In genomic region chr4:118769152-118769551, GRCh38 we compare ENCODE assay signal across 25 cellular contexts.
DNase-seq lines count a peak whose midpoint lies in the region; ATAC-seq, FAIRE-seq and TF ChIP-seq lines count a peak whose summit lies in the region.
"Had no signal": no experiment of that assay in that cellular context is flagged by ENCODE, and none has a peak within 500 bp of the region (broad histone marks: within the 10 kb centered on the region; RNA-seq: fewer than 3 reads in every experiment).

No MANE protein-coding gene starts in this region.

- intact Hi-C loops in esophagus squamous epithelium (cut with DNase I): no loop called here
- intact Hi-C loops in tibial artery (cut with DNase I; ENCODE audit: low total_unique reads): no loop called here
- intact Hi-C loops in right lobe of liver (cut with DNase I): no loop called here

- no peak for TF ChIP-seq POLR2A in esophagus squamous epithelium (IDR thresholded peaks at IDR 0.05)
- no peak for TF ChIP-seq POLR2A in right lobe of liver (IDR thresholded peaks at IDR 0.05)

- peaks cover 67% of the 10 kb centered on the region for H3K4me1 Mint-ChIP-seq in osteocyte (ENCODE audit: unreplicated experiment)
- H3K4me1 Mint-ChIP-seq in activated naive CD4-positive, alpha-beta T cell treated with anti-CD3 and anti-CD28 coated beads, Interleukin-2, amount 10 ng/mL, durations not matched to agents 7 days and 5 days: no peaks in the 10 kb centered on the region
- H3K4me1 Mint-ChIP-seq: activated naive CD4-positive, alpha-beta T cell treated with anti-CD3 and anti-CD28 coated beads, Interleukin-2, amount 50 U/mL, for 24 hours; CD4-positive, alpha-beta memory T cell; naive thymus-derived CD8-positive, alpha-beta T cell; T-cell had no signal

- H3K36me3 ChIP-seq in adipocyte (ENCODE audit: control insufficient read depth, insufficient read depth, low read length, severe bottlenecking): peaks cover 50% of the 10 kb centered on the region
- H3K36me3 ChIP-seq in esophagus squamous epithelium: peaks cover 6 to 27% (median 8%) of the 10 kb centered on the region in 3 donors
- H3K36me3 ChIP-seq in tibial artery: peaks cover 10 to 20% (median 15%) of the 10 kb centered on the region in 3 donors
- peaks cover 0 to 42% (median 21%) of the 10 kb centered on the region in 4 donors for H3K36me3 ChIP-seq in right lobe of liver

- H3K4me3 Mint-ChIP-seq in osteocyte (ENCODE audit: unreplicated experiment): no peak overlapping the region
- no peak overlapping the region for H3K4me3 Mint-ChIP-seq in activated naive CD4-positive, alpha-beta T cell treated with anti-CD3 and anti-CD28 coated beads, Interleukin-2, amount 10 ng/mL, durations not matched to agents 7 days and 5 days
- H3K4me3 Mint-ChIP-seq: activated naive CD4-positive, alpha-beta T cell treated with anti-CD3 and anti-CD28 coated beads, Interleukin-2, amount 50 U/mL, for 24 hours; CD4-positive, alpha-beta memory T cell; naive thymus-derived CD8-positive, alpha-beta T cell; T-cell had no signal

- 26 to 30% methylated on average over 5 of the region's 5 CpGs for WGBS in esophagus squamous epithelium, 2 donors
- WGBS in right lobe of liver (ENCODE audit: insufficient coverage, low coverage, low lambda C conversion rate, missing lambda C conversion rate): 52% methylated on average over 5 of the region's 5 CpGs

- no peak for FAIRE-seq in GM19239 (lab: Jason Lieb, UNC)
- FAIRE-seq: endometrium, islet of Langerhans, TTC549 had no signal

- H3K27ac ChIP-seq in esophagus squamous epithelium (peak overlapping the region; percentile 56 to 84 (median 78)), tibial artery (peak overlapping the region; percentile 78 to 81), right lobe of liver (no peak overlapping the region)

- H3K27ac Mint-ChIP-seq in osteocyte (ENCODE audit: unreplicated experiment): peak overlapping the region; percentile 76
- no peak overlapping the region for H3K27ac Mint-ChIP-seq in activated naive CD4-positive, alpha-beta T cell treated with anti-CD3 and anti-CD28 coated beads, Interleukin-2, amount 10 ng/mL, durations not matched to agents 7 days and 5 days
- H3K27ac Mint-ChIP-seq: activated naive CD4-positive, alpha-beta T cell treated with anti-CD3 and anti-CD28 coated beads, Interleukin-2, amount 50 U/mL, for 24 hours; CD4-positive, alpha-beta memory T cell; naive thymus-derived CD8-positive, alpha-beta T cell; T-cell had no signal

- TF ChIP-seq CTCF in esophagus squamous epithelium (IDR thresholded peaks at IDR 0.05) (no peak), osteocyte (IDR thresholded peaks at IDR 0.05) (no peak), tibial artery (IDR thresholded peaks at IDR 0.05) (no peak), right lobe of liver (IDR thresholded peaks at IDR 0.05) (no peak)

- no peaks in the 10 kb centered on the region for H3K27me3 Mint-ChIP-seq in osteocyte (ENCODE audit: unreplicated experiment)
- H3K27me3 Mint-ChIP-seq in activated naive CD4-positive, alpha-beta T cell treated with anti-CD3 and anti-CD28 coated beads, Interleukin-2, amount 10 ng/mL, durations not matched to agents 7 days and 5 days: no peaks in the 10 kb centered on the region
- H3K27me3 Mint-ChIP-seq: activated naive CD4-positive, alpha-beta T cell treated with anti-CD3 and anti-CD28 coated beads, Interleukin-2, amount 50 U/mL, for 24 hours; brain; CD4-positive, alpha-beta memory T cell; naive thymus-derived CD8-positive, alpha-beta T cell; T-cell had no signal

- no peaks in the 10 kb centered on the region for H3K27me3 ChIP-seq in adipocyte (replicated peaks; ENCODE audit: control insufficient read depth, insufficient read depth, low read length)
- H3K27me3 ChIP-seq in esophagus squamous epithelium: no peaks in the 10 kb centered on the region
- no peaks in the 10 kb centered on the region for H3K27me3 ChIP-seq in tibial artery
- H3K27me3 ChIP-seq in right lobe of liver: no peaks in the 10 kb centered on the region
- H3K27me3 ChIP-seq: MG63 had no signal

- H3K9me3 Mint-ChIP-seq in osteocyte (ENCODE audit: unreplicated experiment): no peaks in the 10 kb centered on the region
- no peaks in the 10 kb centered on the region for H3K9me3 Mint-ChIP-seq in activated naive CD4-positive, alpha-beta T cell treated with anti-CD3 and anti-CD28 coated beads, Interleukin-2, amount 10 ng/mL, durations not matched to agents 7 days and 5 days
- H3K9me3 Mint-ChIP-seq: activated naive CD4-positive, alpha-beta T cell treated with anti-CD3 and anti-CD28 coated beads, Interleukin-2, amount 50 U/mL, for 24 hours; brain; CD4-positive, alpha-beta memory T cell; naive thymus-derived CD8-positive, alpha-beta T cell; T-cell had no signal

- H3K9me3 ChIP-seq in adipocyte (ENCODE audit: control insufficient read depth, low read length) (no peaks in the 10 kb centered on the region), esophagus squamous epithelium (no peaks in the 10 kb centered on the region), tibial artery (no peaks in the 10 kb centered on the region), right lobe of liver (no peaks in the 10 kb centered on the region)
- H3K9me3 ChIP-seq: MG63 had no signal

- H3K4me1 ChIP-seq in adipocyte (ENCODE audit: control insufficient read depth, insufficient read depth, low read length) (peaks cover 49% of the 10 kb centered on the region), esophagus squamous epithelium (peaks cover 0 to 78% (median 37%) of the 10 kb centered on the region in 3 donors), tibial artery (peaks cover 0 to 91% (median 55%) of the 10 kb centered on the region in 4 donors), right lobe of liver (no peaks in the 10 kb centered on the region)

- no peak for ATAC-seq in right lobe of liver
- ATAC-seq: naive thymus-derived CD8-positive, alpha-beta T cell; T-cell had no signal

- DNase-seq in adipocyte (ENCODE audit: low read depth): no peak
- DNase-seq in esophagus squamous epithelium (lab: John Stamatoyannopoulos, UW): no peak
- DNase-seq in osteocyte (ENCODE audit: extremely low spot score, unreplicated experiment): no peak
- DNase-seq in tibial artery: no peak
- DNase-seq in right lobe of liver: no peak
- DNase-seq in activated naive CD4-positive, alpha-beta T cell treated with anti-CD3 and anti-CD28 coated beads, Interleukin-2, amount 10 ng/mL, durations not matched to agents 7 days and 5 days: no peak
- no peak for DNase-seq in GM19239 (ENCODE audit: insufficient read length, low spot score)
- DNase-seq: activated CD4-positive, alpha-beta T cell treated with anti-CD3 and anti-CD28 coated beads for 1 hour; CD4-positive, alpha-beta memory T cell; GDM1; hypothalamus; mammary epithelial cell; MG63; naive thymus-derived CD8-positive, alpha-beta T cell; NCI-H1436; NCI-H526; SHP77; stimulated activated CD4-positive, alpha-beta T cell treated with anti-CD3 and anti-CD28 coated beads, Interleukin-12 subunit alpha, Interleukin-12 subunit beta, amount 100 ng/mL, for 4 hours; substantia nigra; T-cell had no signal

- H3K9ac ChIP-seq in adipocyte (ENCODE audit: low read length): peak overlapping the region; percentile 40

- CTCF ChIA-PET in activated naive CD4-positive, alpha-beta T cell treated with anti-CD3 and anti-CD28 coated beads, Interleukin-2, amount 10 ng/mL, durations not matched to agents 7 days and 5 days (lab: Charles Lee): interaction anchor here (1.4 to 1.6 kb wide), 2 partner anchors 95 to 122 kb away, joined by 4 to 6 read pairs; no protein-coding TSS in a partner anchor

- peaks cover 21% of the 10 kb centered on the region for H3K36me3 Mint-ChIP-seq in osteocyte (ENCODE audit: unreplicated experiment)
- peaks cover 13% of the 10 kb centered on the region for H3K36me3 Mint-ChIP-seq in activated naive CD4-positive, alpha-beta T cell treated with anti-CD3 and anti-CD28 coated beads, Interleukin-2, amount 10 ng/mL, durations not matched to agents 7 days and 5 days

- no peak overlapping the region for H3K4me3 ChIP-seq in adipocyte (ENCODE audit: low read length)
- H3K4me3 ChIP-seq in esophagus squamous epithelium: peak overlapping the region in 1 of 4 donors; percentile 28
- H3K4me3 ChIP-seq in tibial artery: peak overlapping the region; percentile 7 to 19
- no peak overlapping the region for H3K4me3 ChIP-seq in right lobe of liver
- H3K4me3 ChIP-seq: MG63 had no signal

Comparison
In these comparisons a context has a peak if more than half of its experiments do, and no peak if none do; other contexts are left out.
1. H3K4me3 ChIP-seq: peak in tibial artery (2 of 2); none in adipocyte (single experiment) and right lobe of liver (0 of 3).
2. H3K27ac ChIP-seq: peak in esophagus squamous epithelium (4 of 4) and tibial artery (2 of 2); none in right lobe of liver (0 of 3).